8 cellular contexts compared by ENCODE assay signal in genomic region chr5:52799358-52799982, GRCh38. TPM values are rescaled to one million over a fixed set of nuclear protein-coding genes. Genes with fewer than 3 reads are reported as not detected.
DNase-seq lines count a peak whose midpoint lies in the region; ATAC-seq and TF ChIP-seq lines count a peak whose summit lies in the region.

No MANE protein-coding gene starts in this region.

- H3K9me3 ChIP-seq in BE2C (no peaks in the 10 kb centered on the region), SK-N-MC (ENCODE audit: low read depth, low read length) (no peaks in the 10 kb centered on the region)

- DNase-seq in BE2C (peak; percentile 36), SK-N-MC (ENCODE audit: low read depth, low spot score) (no peak), endothelial cell (ENCODE audit: low spot score) (peak; percentile 20), mucosa of gallbladder (ENCODE audit: low spot score) (peak; percentile 51), NCI-H128 (lab: John Stamatoyannopoulos, UW; ENCODE audit: unreplicated experiment) (no peak), HuH-7.5 (ENCODE audit: low spot score) (no peak)

- no peaks in the 10 kb centered on the region for H3K9me3 Mint-ChIP-seq in endothelial cell (ENCODE audit: unreplicated experiment)

- H3K4me3 ChIP-seq in BE2C (ENCODE audit: low read depth, low read length) (peak overlapping the region; percentile 76), SK-N-MC (peak overlapping the region; percentile 86)

- H3K4me3 Mint-ChIP-seq in endothelial cell (ENCODE audit: unreplicated experiment) = peak overlapping the region; percentile 95

- no peaks in the 10 kb centered on the region for H3K27me3 ChIP-seq in BE2C

- H3K4me1 ChIP-seq in BE2C = no peaks in the 10 kb centered on the region

- peak; percentile 24 for ATAC-seq in GM18868 (IDR thresholded peaks at IDR 0.05; ENCODE audit: unreplicated experiment)
- ATAC-seq in HG03066 (IDR thresholded peaks at IDR 0.05; ENCODE audit: low read depth, unreplicated experiment) = peak; percentile 25

- H3K27ac ChIP-seq in SK-N-MC = no peak overlapping the region

- H3K9ac ChIP-seq in SK-N-MC (ENCODE audit: insufficient read length) = peak overlapping the region; percentile 87

- H3K27me3 Mint-ChIP-seq in endothelial cell (ENCODE audit: unreplicated experiment) = peaks cover 9% of the 10 kb centered on the region

- TF ChIP-seq CTCF in BE2C (IDR thresholded peaks at IDR 0.05; ENCODE audit: low read depth, low read length) (no peak), endothelial cell (IDR thresholded peaks at IDR 0.05; ENCODE audit: unreplicated experiment) (no peak)

- H3K4me1 Mint-ChIP-seq in endothelial cell (ENCODE audit: unreplicated experiment) = peaks cover 53% of the 10 kb centered on the region

- H3K36me3 ChIP-seq in BE2C = peaks cover 24% of the 10 kb centered on the region
- H3K36me3 ChIP-seq in SK-N-MC (ENCODE audit: insufficient read depth, low read length) = peaks cover 17% of the 10 kb centered on the region

- H3K36me3 Mint-ChIP-seq in endothelial cell (ENCODE audit: low read depth, unreplicated experiment) = peaks cover 3% of the 10 kb centered on the region

- H3K27ac Mint-ChIP-seq in endothelial cell (ENCODE audit: unreplicated experiment) = peak overlapping the region; percentile 71

RNA-seq across cellular contexts. Expression of gene ITGA1, which starts 11.8 kb away (rescaled TPM):
- polyA plus RNA-seq in BE2C (2012; ENCODE audit: insufficient read depth, insufficient read length, low read depth) = 10.5 TPM
- total RNA-seq in endothelial cell (ENCODE audit: unreplicated experiment) = 33.5 TPM
- total RNA-seq in mucosa of gallbladder = 67.1 TPM

RNA-seq across cellular contexts. Expression of gene PELO, which starts 11.8 kb away (rescaled TPM):
- 91.5 TPM for polyA plus RNA-seq in BE2C (2012; ENCODE audit: insufficient read depth, insufficient read length, low read depth)
- total RNA-seq in endothelial cell (ENCODE audit: unreplicated experiment) (31.0 TPM), mucosa of gallbladder (41.6 TPM)

Comparison
In these comparisons a context has a peak if more than half of its experiments do, and no peak if none do; other contexts are left out.
1. DNase-seq: peak in BE2C (single experiment), endothelial cell (single experiment) and mucosa of gallbladder (single experiment); none in SK-N-MC (single experiment), NCI-H128 (single experiment) and HuH-7.5 (single experiment).